In genomic region chr12:124747426-124748161, GRCh38 we compare ENCODE assay signal across 9 cellular contexts.
DNase-seq lines count a peak whose midpoint lies in the region; ATAC-seq and TF ChIP-seq lines count a peak whose summit lies in the region.
"Had no signal": no experiment of that assay in that cellular context is flagged by ENCODE, and none has a peak within 500 bp of the region (broad histone marks: within the 10 kb centered on the region; RNA-seq: fewer than 3 reads in every experiment).

No MANE protein-coding gene starts in this region.

- H3K27me3 Mint-ChIP-seq in activated T-cell treated with anti-CD3 and anti-CD28 coated beads, Interleukin-2, amount 50 U/mL, for 4 hours (ENCODE audit: low read depth) = peaks cover 16% of the 10 kb centered on the region
- H3K27me3 Mint-ChIP-seq in CD8-positive, alpha-beta memory T cell = peaks cover 5 to 19% of the 10 kb centered on the region in 2 donors

- peak; percentile 32 to 35 for ATAC-seq in activated T-cell treated with anti-CD3 and anti-CD28 coated beads, Interleukin-2, amount 50 U/mL, for 4 hours
- ATAC-seq in gastroesophageal sphincter (no peak), HG03565 (IDR thresholded peaks at IDR 0.05; ENCODE audit: unreplicated experiment) (no peak)

- no peak for DNase-seq in activated T-cell treated with anti-CD3 and anti-CD28 coated beads, Interleukin-2, amount 50 U/mL, for 4 hours
- DNase-seq in activated T-cell treated with anti-CD3 and anti-CD28 coated beads for 4 hours (no peak), RWPE1 (ENCODE audit: low spot score) (peak; percentile 98), thyroid gland (no peak), SJCRH30 (no peak)
- no peak for DNase-seq in CD8-positive, alpha-beta memory T cell

- no peak for TF ChIP-seq EP300 in gastroesophageal sphincter (IDR thresholded peaks at IDR 0.05)

- H3K4me1 ChIP-seq in gastroesophageal sphincter (peaks cover 3 to 96% (median 15%) of the 10 kb centered on the region in 3 donors), thyroid gland (peaks cover 22 to 41% of the 10 kb centered on the region in 2 donors), SJCRH30 (peaks cover 29% of the 10 kb centered on the region)
- no peaks in the 10 kb centered on the region for H3K4me1 ChIP-seq in CD8-positive, alpha-beta memory T cell (ENCODE audit: insufficient read depth, low read length)

- H3K4me3 Mint-ChIP-seq in activated T-cell treated with anti-CD3 and anti-CD28 coated beads, Interleukin-2, amount 50 U/mL, for 4 hours = no peak overlapping the region
- no peak overlapping the region for H3K4me3 Mint-ChIP-seq in CD8-positive, alpha-beta memory T cell

- no peaks in the 10 kb centered on the region for H3K36me3 Mint-ChIP-seq in activated T-cell treated with anti-CD3 and anti-CD28 coated beads, Interleukin-2, amount 50 U/mL, for 4 hours (ENCODE audit: insufficient read depth)
- H3K36me3 Mint-ChIP-seq in CD8-positive, alpha-beta memory T cell = no peaks in the 10 kb centered on the region

- H3K36me3 ChIP-seq in gastroesophageal sphincter = no peaks in the 10 kb centered on the region
- H3K36me3 ChIP-seq in thyroid gland = no peaks in the 10 kb centered on the region
- H3K36me3 ChIP-seq in CD8-positive, alpha-beta memory T cell (ENCODE audit: insufficient read depth, low read length) = no peaks in the 10 kb centered on the region
- no peaks in the 10 kb centered on the region for H3K36me3 ChIP-seq in SJCRH30

- H3K9me3 ChIP-seq in gastroesophageal sphincter = no peaks in the 10 kb centered on the region
- H3K9me3 ChIP-seq in thyroid gland = no peaks in the 10 kb centered on the region
- H3K9me3 ChIP-seq in CD8-positive, alpha-beta memory T cell (ENCODE audit: low read length) = no peaks in the 10 kb centered on the region
- no peaks in the 10 kb centered on the region for H3K9me3 ChIP-seq in SJCRH30 (replicated peaks)

- H3K4me3 ChIP-seq in gastroesophageal sphincter (no peak overlapping the region), thyroid gland (replicated peaks in 1 of 3) (no peak overlapping the region), SJCRH30 (no peak overlapping the region)
- H3K4me3 ChIP-seq in CD8-positive, alpha-beta memory T cell (ENCODE audit: low read length) = no peak overlapping the region
- H3K4me3 ChIP-seq: skin epidermis had no signal

- intact Hi-C loops in thyroid gland (cut with DNase I) = no loop called here

- no peak overlapping the region for H3K27ac Mint-ChIP-seq in CD8-positive, alpha-beta memory T cell

- peaks cover 10% of the 10 kb centered on the region for H3K4me1 Mint-ChIP-seq in activated T-cell treated with anti-CD3 and anti-CD28 coated beads, Interleukin-2, amount 50 U/mL, for 4 hours (ENCODE audit: low read depth)
- H3K4me1 Mint-ChIP-seq in CD8-positive, alpha-beta memory T cell = peaks cover 4 to 6% (median 5%) of the 10 kb centered on the region in 3 donors

- H3K9me3 Mint-ChIP-seq in activated T-cell treated with anti-CD3 and anti-CD28 coated beads, Interleukin-2, amount 50 U/mL, for 4 hours = no peaks in the 10 kb centered on the region
- H3K9me3 Mint-ChIP-seq in CD8-positive, alpha-beta memory T cell = no peaks in the 10 kb centered on the region

- CTCF ChIA-PET in RWPE1 (lab: Yijun Ruan, JAX) = interaction anchor here (0.6 to 1.3 kb wide), 3 partner anchors 20 to 24 kb away, joined by 3 to 5 read pairs (median 3); no protein-coding TSS in a partner anchor
- CTCF ChIA-PET in CD8-positive, alpha-beta memory T cell (lab: Charles Lee) = no interaction called here

- WGBS in gastroesophageal sphincter (ENCODE audit: low coverage in 1 of 2), 2 donors = 75 to 100% methylated on average over 2 to 6 of the region's 15 CpGs
- 82 to 88% methylated on average over 10 to 15 of the region's 15 CpGs for WGBS in thyroid gland, 2 donors

- TF ChIP-seq POLR2A in gastroesophageal sphincter (IDR thresholded peaks at IDR 0.05) (no peak), thyroid gland (IDR thresholded peaks at IDR 0.05) (no peak)

- H3K27me3 ChIP-seq in gastroesophageal sphincter (no peaks in the 10 kb centered on the region), thyroid gland (no peaks in the 10 kb centered on the region), SJCRH30 (no peaks in the 10 kb centered on the region)
- H3K27me3 ChIP-seq in CD8-positive, alpha-beta memory T cell (ENCODE audit: insufficient read depth, low read length, poor library complexity, severe bottlenecking) = no peaks in the 10 kb centered on the region

- no peak for TF ChIP-seq CTCF in RWPE1 (conservative IDR thresholded peaks at IDR 0.05; ENCODE audit: low read depth)
- no peak for TF ChIP-seq CTCF in gastroesophageal sphincter (IDR thresholded peaks at IDR 0.05)
- TF ChIP-seq CTCF in thyroid gland (IDR thresholded peaks at IDR 0.05) = no peak

- H3K27ac ChIP-seq in RWPE1 (peak overlapping the region; percentile 90), gastroesophageal sphincter (peak overlapping the region; percentile 84 to 94 (median 92)), thyroid gland (peak overlapping the region in 2 of 3 donors; percentile 40 to 81), SJCRH30 (no peak overlapping the region)
- no peak overlapping the region for H3K27ac ChIP-seq in CD8-positive, alpha-beta memory T cell (ENCODE audit: low read depth, low read length)

- POLR2A ChIA-PET in RWPE1 (lab: Yijun Ruan, JAX; ENCODE audit: low non-redundant PET) = no interaction called here
- POLR2A ChIA-PET in CD8-positive, alpha-beta memory T cell (lab: Charles Lee) = no interaction called here

Comparison
In these comparisons a context has a peak if more than half of its experiments do, and no peak if none do; other contexts are left out.
1. ATAC-seq: peak in activated T-cell treated with anti-CD3 and anti-CD28 coated beads, Interleukin-2, amount 50 U/mL, for 4 hours (2 of 2); none in gastroesophageal sphincter (single experiment) and HG03565 (single experiment).
2. H3K27ac ChIP-seq: peak in RWPE1 (single experiment), gastroesophageal sphincter (4 of 4) and thyroid gland (2 of 3); none in CD8-positive, alpha-beta memory T cell (single experiment) and SJCRH30 (single experiment).